9 cellular contexts compared by ENCODE assay signal in the genomic region with DNA sequence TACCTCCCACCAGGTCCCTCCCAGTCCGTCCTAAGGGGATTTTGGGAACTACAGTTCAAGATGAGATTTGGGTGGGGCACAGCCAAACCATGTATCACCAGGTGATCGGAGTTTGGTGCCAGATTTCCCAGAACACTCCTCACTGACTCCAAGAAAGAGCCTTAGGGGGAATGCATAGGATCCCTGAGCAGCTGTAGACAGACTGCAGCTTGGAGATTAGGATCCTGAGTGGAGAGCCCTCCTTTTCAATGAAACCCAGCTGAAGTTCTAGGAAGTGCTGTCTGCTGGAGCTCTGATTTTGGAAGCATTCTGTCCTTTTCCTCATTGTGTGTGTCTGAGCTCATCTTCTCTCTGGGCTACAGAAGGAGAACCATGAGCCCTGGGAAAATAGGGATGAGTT. TPM values are rescaled to one million over a fixed set of nuclear protein-coding genes. Genes with fewer than 3 reads are reported as not detected.
"Had no signal": no experiment of that assay in that cellular context is flagged by ENCODE, and none has a peak within 500 bp of the region (broad histone marks: within the 10 kb centered on the region; RNA-seq: fewer than 3 reads in every experiment).

No MANE protein-coding gene starts in this region.

- FAIRE-seq: H1, H54, HTR-8/SVneo had no signal

- H2AFZ ChIP-seq: GM23338 had no signal

- H3K4me3 Mint-ChIP-seq: GM23338, H9, HFFc6 had no signal

- DNase-seq: H9, HCEC 1CT, HFFc6, IMR-90, KBM-7 had no signal

- H3K9me3 Mint-ChIP-seq: GM23338, H9, HFFc6 had no signal

- H3K4me3 ChIP-seq: GM23338 had no signal

- ATAC-seq: GM23338 had no signal

- H3K4me2 ChIP-seq: GM23338 had no signal

- H3K27ac Mint-ChIP-seq: GM23338, H9, HFFc6 had no signal

RNA-seq across cellular contexts. Expression of gene FHAD1, which starts 40.6 kb away (rescaled TPM):
- total RNA-seq: IMR-90 had no signal
- polyA plus RNA-seq: IMR-90 had no signal
